ENCODE assay signal across 3 cellular contexts in the genomic region with DNA sequence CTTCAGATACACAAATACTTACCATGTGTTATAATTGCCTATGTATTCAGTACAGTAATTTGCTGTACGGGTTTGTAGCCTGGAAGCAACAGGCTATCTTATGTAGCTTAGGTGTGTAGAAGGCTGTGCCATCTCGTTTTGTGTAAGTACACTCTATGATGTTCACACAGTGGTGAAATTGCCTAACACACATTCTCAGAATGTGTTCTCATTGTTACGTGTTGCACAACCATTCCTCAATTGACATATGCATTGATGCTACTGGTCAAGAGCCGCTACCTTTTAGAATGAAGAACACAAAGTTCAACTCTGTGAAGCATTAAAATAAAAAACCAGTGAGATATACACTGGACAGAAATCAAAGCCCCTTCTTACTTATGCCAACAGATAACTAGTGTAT.
A peak's percentile ranks its signal among the peaks of the same experiment; 100 is the strongest.
TF ChIP-seq lines count a peak whose summit lies in the region.

No MANE protein-coding gene starts in this region.

TF ChIP-seq in IMR-90, 13 proteins besides CTCF, POLR2A, EP300 and RAD21:
- peak; percentile 46; the same call in 1 of the 2 replicates for TF ChIP-seq CEBPB (IDR thresholded peaks at IDR 0.05; ENCODE audit: low read depth, low read length)
- no peak for TF ChIP-seq MAZ (IDR thresholded peaks at IDR 0.05; ENCODE audit: borderline replicate concordance, low read depth, low read length)
- TF ChIP-seq BHLHE40 (IDR thresholded peaks at IDR 0.05; ENCODE audit: low read depth, low read length): no peak
- TF ChIP-seq MXI1 (IDR thresholded peaks at IDR 0.05; ENCODE audit: borderline replicate concordance, low read depth, low read length): no peak
- TF ChIP-seq FOS (IDR thresholded peaks at IDR 0.05; ENCODE audit: low read depth, low read length): no peak
- no peak for TF ChIP-seq NFE2L2 (IDR thresholded peaks at IDR 0.05; ENCODE audit: low read depth, low read length)
- TF ChIP-seq CHD1 (IDR thresholded peaks at IDR 0.05; ENCODE audit: low read depth, low read length): no peak
- TF ChIP-seq RCOR1 (IDR thresholded peaks at IDR 0.05; ENCODE audit: insufficient replicate concordance, low read length): no peak

TF ChIP-seq in K562, 482 proteins besides CTCF, POLR2A, EP300 and RAD21:
- TF ChIP-seq, protein P1, sequence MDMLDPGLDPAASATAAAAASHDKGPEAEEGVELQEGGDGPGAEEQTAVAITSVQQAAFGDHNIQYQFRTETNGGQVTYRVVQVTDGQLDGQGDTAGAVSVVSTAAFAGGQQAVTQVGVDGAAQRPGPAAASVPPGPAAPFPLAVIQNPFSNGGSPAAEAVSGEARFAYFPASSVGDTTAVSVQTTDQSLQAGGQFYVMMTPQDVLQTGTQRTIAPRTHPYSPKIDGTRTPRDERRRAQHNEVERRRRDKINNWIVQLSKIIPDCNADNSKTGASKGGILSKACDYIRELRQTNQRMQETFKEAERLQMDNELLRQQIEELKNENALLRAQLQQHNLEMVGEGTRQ (CRISPR knock-in tag; IDR thresholded peaks at IDR 0.05): no peak
- TF ChIP-seq CEBPB (tag; IDR thresholded peaks at IDR 0.05): peak; percentile 39
- TF ChIP-seq CCAR2 (IDR thresholded peaks at IDR 0.05; ENCODE audit: low read depth, low read length): no peak

TF ChIP-seq in HepG2, 621 proteins besides CTCF, POLR2A, EP300 and RAD21 (continues in another document):
- TF ChIP-seq DNMT3B (CRISPR knock-in tag; conservative IDR thresholded peaks at IDR 0.05): no peak
- no peak for TF ChIP-seq ZNF10 (CRISPR knock-in tag; IDR thresholded peaks at IDR 0.05; ENCODE audit: borderline replicate concordance, low read depth)
- no peak for TF ChIP-seq MTA1 (CRISPR knock-in tag; IDR thresholded peaks at IDR 0.05; ENCODE audit: borderline replicate concordance)
- TF ChIP-seq NFIB (CRISPR knock-in tag; IDR thresholded peaks at IDR 0.05; ENCODE audit: borderline replicate concordance): no peak
- TF ChIP-seq, protein P2, sequence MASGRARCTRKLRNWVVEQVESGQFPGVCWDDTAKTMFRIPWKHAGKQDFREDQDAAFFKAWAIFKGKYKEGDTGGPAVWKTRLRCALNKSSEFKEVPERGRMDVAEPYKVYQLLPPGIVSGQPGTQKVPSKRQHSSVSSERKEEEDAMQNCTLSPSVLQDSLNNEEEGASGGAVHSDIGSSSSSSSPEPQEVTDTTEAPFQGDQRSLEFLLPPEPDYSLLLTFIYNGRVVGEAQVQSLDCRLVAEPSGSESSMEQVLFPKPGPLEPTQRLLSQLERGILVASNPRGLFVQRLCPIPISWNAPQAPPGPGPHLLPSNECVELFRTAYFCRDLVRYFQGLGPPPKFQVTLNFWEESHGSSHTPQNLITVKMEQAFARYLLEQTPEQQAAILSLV (CRISPR knock-in tag; IDR thresholded peaks at IDR 0.05; ENCODE audit: borderline replicate concordance): no peak
- TF ChIP-seq MLLT10 (CRISPR knock-in tag; IDR thresholded peaks at IDR 0.05): no peak
- TF ChIP-seq SRSF4 (IDR thresholded peaks at IDR 0.05; ENCODE audit: low read depth, low read length, poor library complexity, severe bottlenecking): no peak
- TF ChIP-seq SOX5 (CRISPR knock-in tag; IDR thresholded peaks at IDR 0.05; ENCODE audit: borderline replicate concordance): peak; percentile 88
- no peak for TF ChIP-seq ZNF446 (CRISPR knock-in tag; IDR thresholded peaks at IDR 0.05)
- no peak for TF ChIP-seq CBX2 (IDR thresholded peaks at IDR 0.05; ENCODE audit: low read depth, low read length)
- no peak for TF ChIP-seq CBX2 (CRISPR knock-in tag; IDR thresholded peaks at IDR 0.05; ENCODE audit: low read depth)
- no peak for TF ChIP-seq CC2D1A (CRISPR knock-in tag; IDR thresholded peaks at IDR 0.05)
- TF ChIP-seq, protein P3, sequence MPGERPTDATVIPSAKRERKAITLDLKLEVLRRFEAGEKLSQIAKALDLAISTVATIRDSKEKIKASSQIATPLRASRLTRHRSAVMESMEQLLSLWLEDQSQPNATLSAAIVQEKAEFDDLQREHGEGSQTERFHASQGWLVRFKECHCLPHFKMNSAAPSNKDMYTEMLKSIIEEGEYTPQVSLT (CRISPR knock-in tag; IDR thresholded peaks at IDR 0.05; ENCODE audit: borderline replicate concordance, low read depth): no peak
- TF ChIP-seq, protein P4, sequence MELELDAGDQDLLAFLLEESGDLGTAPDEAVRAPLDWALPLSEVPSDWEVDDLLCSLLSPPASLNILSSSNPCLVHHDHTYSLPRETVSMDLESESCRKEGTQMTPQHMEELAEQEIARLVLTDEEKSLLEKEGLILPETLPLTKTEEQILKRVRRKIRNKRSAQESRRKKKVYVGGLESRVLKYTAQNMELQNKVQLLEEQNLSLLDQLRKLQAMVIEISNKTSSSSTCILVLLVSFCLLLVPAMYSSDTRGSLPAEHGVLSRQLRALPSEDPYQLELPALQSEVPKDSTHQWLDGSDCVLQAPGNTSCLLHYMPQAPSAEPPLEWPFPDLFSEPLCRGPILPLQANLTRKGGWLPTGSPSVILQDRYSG (CRISPR knock-in tag; IDR thresholded peaks at IDR 0.05): no peak
- no peak for TF ChIP-seq ASH2L (IDR thresholded peaks at IDR 0.05; ENCODE audit: insufficient read length, low read depth, low read length)
- peak; percentile 91 for TF ChIP-seq CEBPG (CRISPR knock-in tag; IDR thresholded peaks at IDR 0.05)
- no peak for TF ChIP-seq MED1 (CRISPR knock-in tag; IDR thresholded peaks at IDR 0.05)
- TF ChIP-seq, protein P5, sequence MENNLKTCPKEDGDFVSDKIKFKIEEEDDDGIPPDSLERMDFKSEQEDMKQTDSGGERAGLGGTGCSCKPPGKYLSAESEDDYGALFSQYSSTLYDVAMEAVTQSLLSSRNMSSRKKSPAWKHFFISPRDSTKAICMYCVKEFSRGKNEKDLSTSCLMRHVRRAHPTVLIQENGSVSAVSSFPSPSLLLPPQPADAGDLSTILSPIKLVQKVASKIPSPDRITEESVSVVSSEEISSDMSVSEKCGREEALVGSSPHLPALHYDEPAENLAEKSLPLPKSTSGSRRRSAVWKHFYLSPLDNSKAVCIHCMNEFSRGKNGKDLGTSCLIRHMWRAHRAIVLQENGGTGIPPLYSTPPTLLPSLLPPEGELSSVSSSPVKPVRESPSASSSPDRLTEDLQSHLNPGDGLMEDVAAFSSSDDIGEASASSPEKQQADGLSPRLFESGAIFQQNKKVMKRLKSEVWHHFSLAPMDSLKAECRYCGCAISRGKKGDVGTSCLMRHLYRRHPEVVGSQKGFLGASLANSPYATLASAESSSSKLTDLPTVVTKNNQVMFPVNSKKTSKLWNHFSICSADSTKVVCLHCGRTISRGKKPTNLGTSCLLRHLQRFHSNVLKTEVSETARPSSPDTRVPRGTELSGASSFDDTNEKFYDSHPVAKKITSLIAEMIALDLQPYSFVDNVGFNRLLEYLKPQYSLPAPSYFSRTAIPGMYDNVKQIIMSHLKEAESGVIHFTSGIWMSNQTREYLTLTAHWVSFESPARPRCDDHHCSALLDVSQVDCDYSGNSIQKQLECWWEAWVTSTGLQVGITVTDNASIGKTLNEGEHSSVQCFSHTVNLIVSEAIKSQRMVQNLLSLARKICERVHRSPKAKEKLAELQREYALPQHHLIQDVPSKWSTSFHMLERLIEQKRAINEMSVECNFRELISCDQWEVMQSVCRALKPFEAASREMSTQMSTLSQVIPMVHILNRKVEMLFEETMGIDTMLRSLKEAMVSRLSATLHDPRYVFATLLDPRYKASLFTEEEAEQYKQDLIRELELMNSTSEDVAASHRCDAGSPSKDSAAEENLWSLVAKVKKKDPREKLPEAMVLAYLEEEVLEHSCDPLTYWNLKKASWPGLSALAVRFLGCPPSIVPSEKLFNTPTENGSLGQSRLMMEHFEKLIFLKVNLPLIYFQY (CRISPR knock-in tag; IDR thresholded peaks at IDR 0.05; ENCODE audit: borderline replicate concordance): no peak
- TF ChIP-seq HNF4A (CRISPR knock-in tag; IDR thresholded peaks at IDR 0.05): peak; percentile 44
- TF ChIP-seq ARNT2 (CRISPR knock-in tag; IDR thresholded peaks at IDR 0.05; ENCODE audit: low read depth): no peak
- TF ChIP-seq TEAD3 (CRISPR knock-in tag; optimal IDR thresholded peaks at IDR 0.05; ENCODE audit: borderline replicate concordance): peak; percentile 30
- no peak for TF ChIP-seq GZF1 (CRISPR knock-in tag; IDR thresholded peaks at IDR 0.05)
- TF ChIP-seq, protein P6, sequence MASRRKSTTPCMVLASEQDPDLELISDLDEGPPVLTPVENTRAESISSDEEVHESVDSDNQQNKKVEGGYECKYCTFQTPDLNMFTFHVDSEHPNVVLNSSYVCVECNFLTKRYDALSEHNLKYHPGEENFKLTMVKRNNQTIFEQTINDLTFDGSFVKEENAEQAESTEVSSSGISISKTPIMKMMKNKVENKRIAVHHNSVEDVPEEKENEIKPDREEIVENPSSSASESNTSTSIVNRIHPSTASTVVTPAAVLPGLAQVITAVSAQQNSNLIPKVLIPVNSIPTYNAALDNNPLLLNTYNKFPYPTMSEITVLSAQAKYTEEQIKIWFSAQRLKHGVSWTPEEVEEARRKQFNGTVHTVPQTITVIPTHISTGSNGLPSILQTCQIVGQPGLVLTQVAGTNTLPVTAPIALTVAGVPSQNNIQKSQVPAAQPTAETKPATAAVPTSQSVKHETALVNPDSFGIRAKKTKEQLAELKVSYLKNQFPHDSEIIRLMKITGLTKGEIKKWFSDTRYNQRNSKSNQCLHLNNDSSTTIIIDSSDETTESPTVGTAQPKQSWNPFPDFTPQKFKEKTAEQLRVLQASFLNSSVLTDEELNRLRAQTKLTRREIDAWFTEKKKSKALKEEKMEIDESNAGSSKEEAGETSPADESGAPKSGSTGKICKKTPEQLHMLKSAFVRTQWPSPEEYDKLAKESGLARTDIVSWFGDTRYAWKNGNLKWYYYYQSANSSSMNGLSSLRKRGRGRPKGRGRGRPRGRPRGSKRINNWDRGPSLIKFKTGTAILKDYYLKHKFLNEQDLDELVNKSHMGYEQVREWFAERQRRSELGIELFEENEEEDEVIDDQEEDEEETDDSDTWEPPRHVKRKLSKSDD (CRISPR knock-in tag; IDR thresholded peaks at IDR 0.05; ENCODE audit: low read depth): no peak
- TF ChIP-seq ZEB1 (IDR thresholded peaks at IDR 0.05; ENCODE audit: insufficient replicate concordance, low read depth): no peak
- TF ChIP-seq ZFAT (CRISPR knock-in tag; conservative IDR thresholded peaks at IDR 0.05): no peak
- no peak for TF ChIP-seq ETV5 (CRISPR knock-in tag; IDR thresholded peaks at IDR 0.05; ENCODE audit: borderline replicate concordance)
- TF ChIP-seq, protein P7, sequence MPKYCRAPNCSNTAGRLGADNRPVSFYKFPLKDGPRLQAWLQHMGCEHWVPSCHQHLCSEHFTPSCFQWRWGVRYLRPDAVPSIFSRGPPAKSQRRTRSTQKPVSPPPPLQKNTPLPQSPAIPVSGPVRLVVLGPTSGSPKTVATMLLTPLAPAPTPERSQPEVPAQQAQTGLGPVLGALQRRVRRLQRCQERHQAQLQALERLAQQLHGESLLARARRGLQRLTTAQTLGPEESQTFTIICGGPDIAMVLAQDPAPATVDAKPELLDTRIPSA (CRISPR knock-in tag; IDR thresholded peaks at IDR 0.05; ENCODE audit: borderline replicate concordance): no peak
- peak; percentile 14; the same call in 1 of the 2 replicates for TF ChIP-seq HNF4G (IDR thresholded peaks at IDR 0.05; ENCODE audit: borderline replicate concordance, low read depth, low read length)
- TF ChIP-seq HNF4G (CRISPR knock-in tag; IDR thresholded peaks at IDR 0.05; ENCODE audit: borderline replicate concordance, low read depth): no peak
- TF ChIP-seq, protein P8, sequence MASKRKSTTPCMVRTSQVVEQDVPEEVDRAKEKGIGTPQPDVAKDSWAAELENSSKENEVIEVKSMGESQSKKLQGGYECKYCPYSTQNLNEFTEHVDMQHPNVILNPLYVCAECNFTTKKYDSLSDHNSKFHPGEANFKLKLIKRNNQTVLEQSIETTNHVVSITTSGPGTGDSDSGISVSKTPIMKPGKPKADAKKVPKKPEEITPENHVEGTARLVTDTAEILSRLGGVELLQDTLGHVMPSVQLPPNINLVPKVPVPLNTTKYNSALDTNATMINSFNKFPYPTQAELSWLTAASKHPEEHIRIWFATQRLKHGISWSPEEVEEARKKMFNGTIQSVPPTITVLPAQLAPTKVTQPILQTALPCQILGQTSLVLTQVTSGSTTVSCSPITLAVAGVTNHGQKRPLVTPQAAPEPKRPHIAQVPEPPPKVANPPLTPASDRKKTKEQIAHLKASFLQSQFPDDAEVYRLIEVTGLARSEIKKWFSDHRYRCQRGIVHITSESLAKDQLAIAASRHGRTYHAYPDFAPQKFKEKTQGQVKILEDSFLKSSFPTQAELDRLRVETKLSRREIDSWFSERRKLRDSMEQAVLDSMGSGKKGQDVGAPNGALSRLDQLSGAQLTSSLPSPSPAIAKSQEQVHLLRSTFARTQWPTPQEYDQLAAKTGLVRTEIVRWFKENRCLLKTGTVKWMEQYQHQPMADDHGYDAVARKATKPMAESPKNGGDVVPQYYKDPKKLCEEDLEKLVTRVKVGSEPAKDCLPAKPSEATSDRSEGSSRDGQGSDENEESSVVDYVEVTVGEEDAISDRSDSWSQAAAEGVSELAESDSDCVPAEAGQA (IDR thresholded peaks at IDR 0.05; ENCODE audit: low read depth): no peak
- TF ChIP-seq, protein P8 (CRISPR knock-in tag; IDR thresholded peaks at IDR 0.05; ENCODE audit: borderline replicate concordance): no peak
- TF ChIP-seq ZNF577 (CRISPR knock-in tag; IDR thresholded peaks at IDR 0.05; ENCODE audit: borderline replicate concordance, low read depth): no peak
- no peak for TF ChIP-seq HNRNPH1 (optimal IDR thresholded peaks at IDR 0.05; ENCODE audit: low read depth, low read length)
